In genomic region chr7:105461518-105461917, GRCh38 we compare ENCODE assay signal across 30 cellular contexts.
DNase-seq lines count a peak whose midpoint lies in the region; ATAC-seq and TF ChIP-seq lines count a peak whose summit lies in the region.
"Had no signal": no experiment of that assay in that cellular context is flagged by ENCODE, and none has a peak within 500 bp of the region (broad histone marks: within the 10 kb centered on the region; RNA-seq: fewer than 3 reads in every experiment).

No MANE protein-coding gene starts in this region.

- H3K27ac ChIP-seq in mammary epithelial cell (ENCODE audit: insufficient read depth, low read depth, low read length): no peak overlapping the region
- H3K27ac ChIP-seq: cardiac muscle cell, colonic mucosa, left ventricle myocardium inferior, transverse colon had no signal

- WGBS in mammary epithelial cell (ENCODE audit: low coverage, missing lambda C conversion rate): 89% methylated on average over 2 of the region's 2 CpGs

- H2AFZ ChIP-seq in mammary epithelial cell (ENCODE audit: low read depth, low read length): no peak overlapping the region

- no peaks in the 10 kb centered on the region for H3K79me2 ChIP-seq in mammary epithelial cell (ENCODE audit: insufficient read depth, low read length)

- peaks cover 14% of the 10 kb centered on the region for H3K36me3 ChIP-seq in mammary epithelial cell (ENCODE audit: insufficient read depth, low read length)
- H3K36me3 ChIP-seq: colonic mucosa, transverse colon had no signal

- no peak for TF ChIP-seq CTCF in mammary epithelial cell (conservative IDR thresholded peaks at IDR 0.05 in 1 of 2, IDR thresholded peaks at IDR 0.05 in 1 of 2; ENCODE audit: extremely low read depth in 1 of 2, insufficient read depth in 1 of 2, low read depth in 1 of 2, low read length in 2 of 2)

- CTCF ChIA-PET in mammary epithelial cell (lab: Charles Lee; ENCODE audit: low non-redundant PET): no interaction called here

- in situ Hi-C loops in mammary epithelial cell (cut with MboI; ENCODE audit: low sequenced_read_pairs in 2 of 2): no loop called here

- BruUV-seq in mammary epithelial cell (replicated peaks; lab: Mats Ljungman, UMichigan): no TSS peak

- no peak overlapping the region for H3K9ac ChIP-seq in mammary epithelial cell (ENCODE audit: insufficient read depth, low read length)

- no peaks in the 10 kb centered on the region for H3K27me3 ChIP-seq in mammary epithelial cell (ENCODE audit: insufficient read depth, low read length)
- H3K27me3 ChIP-seq: cardiac muscle cell, colonic mucosa, transverse colon had no signal

- no peaks in the 10 kb centered on the region for H3K4me1 ChIP-seq in mammary epithelial cell (ENCODE audit: insufficient read depth, low read length)
- H3K4me1 ChIP-seq: colonic mucosa, transverse colon had no signal

- H3K4me3 ChIP-seq in mammary epithelial cell (replicated peaks in 1 of 3; ENCODE audit: insufficient read depth in 1 of 3, low read depth in 2 of 3, low read length in 3 of 3): no peak overlapping the region
- H3K4me3 ChIP-seq: cardiac muscle cell, colonic mucosa, left ventricle myocardium inferior, transverse colon had no signal

- DNase-seq in DMS53 (lab: John Stamatoyannopoulos, UW) (peak; percentile 62), NCI-H345 (lab: John Stamatoyannopoulos, UW) (peak; percentile 75), mammary epithelial cell (peak; percentile 9), left colon (no peak), SHP77 treated with DMSO at 0.1 percent for 48 hours (lab: John Stamatoyannopoulos, UW) (no peak)
- DNase-seq: ACHN; activated CD4-positive, alpha-beta T cell treated with anti-CD3 and anti-CD28 coated beads for 36 hours; activated CD8-positive, alpha-beta memory T cell treated with anti-CD3 and anti-CD28 coated beads for 24 hours; activated T-cell treated with anti-CD3 and anti-CD28 coated beads for 4 hours; aorta; CD8-positive, alpha-beta memory T cell; colonic mucosa; effector CD4-positive, alpha-beta T cell; HCEC 1CT; head of caudate nucleus; islet precursor cell; left ventricle myocardium inferior; natural killer cell; NCI-H187; NCI-H2171 treated with DMSO at 0.1 percent for 48 hours; NCI-H526; occipital lobe; SHP77; stimulated activated CD4-positive, alpha-beta T cell treated with anti-CD3 and anti-CD28 coated beads, Interleukin-15, amount 100 ng/mL, for 24 hours; stimulated activated CD4-positive, alpha-beta T cell treated with anti-CD3 and anti-CD28 coated beads, Interleukin-4, amount 100 ng/mL, for 4 hours; transverse colon had no signal

- H4K20me1 ChIP-seq in mammary epithelial cell (ENCODE audit: insufficient read depth, low read length): no peaks in the 10 kb centered on the region

- dilution Hi-C loops in mammary epithelial cell (cut with HindIII; ENCODE audit: low sequenced_read_pairs): no loop called here

- intact Hi-C loops in mammary epithelial cell (cut with micrococcal nuclease) (no loop called here), left colon (cut with DNase I, micrococcal nuclease) (no loop called here)

- ATAC-seq in left colon (peak; percentile 81), GM21526 (IDR thresholded peaks at IDR 0.05; ENCODE audit: low FRiP score, unreplicated experiment) (no peak), GM21423 (IDR thresholded peaks at IDR 0.05; ENCODE audit: unreplicated experiment) (no peak), HG03520 (IDR thresholded peaks at IDR 0.05; ENCODE audit: unreplicated experiment) (no peak)
- ATAC-seq: activated CD4-positive, alpha-beta T cell treated with anti-CD3 and anti-CD28 coated beads for 36 hours; natural killer cell had no signal

- H3K4me2 ChIP-seq in mammary epithelial cell (ENCODE audit: insufficient read depth, low read depth, low read length): no peak overlapping the region

- no peaks in the 10 kb centered on the region for H3K9me3 ChIP-seq in mammary epithelial cell (replicated peaks; ENCODE audit: insufficient read depth, low read length)
- H3K9me3 ChIP-seq: colonic mucosa, left ventricle myocardium inferior, transverse colon had no signal

Comparison
In these comparisons a context has a peak if more than half of its experiments do, and no peak if none do; other contexts are left out.
1. DNase-seq: peak in DMS53 (single experiment), NCI-H345 (single experiment) and mammary epithelial cell (single experiment); none in left colon (0 of 2) and SHP77 treated with DMSO at 0.1 percent for 48 hours (single experiment).